Comparison of ENCODE assay signal across 19 cellular contexts in genomic region chr1:228334954-228335353, GRCh38.
DNase-seq lines count a peak whose midpoint lies in the region; ATAC-seq and TF ChIP-seq lines count a peak whose summit lies in the region.
"Had no signal": no experiment of that assay in that cellular context is flagged by ENCODE, and none has a peak within 500 bp of the region (broad histone marks: within the 10 kb centered on the region; RNA-seq: fewer than 3 reads in every experiment).

No MANE protein-coding gene starts in this region.

- no peaks in the 10 kb centered on the region for H3K4me1 ChIP-seq in RWPE2 (ENCODE audit: insufficient read depth, poor library complexity, severe bottlenecking)

- DNase-seq in activated CD8-positive, alpha-beta memory T cell treated with anti-CD3 and anti-CD28 coated beads, Interleukin-2, amount 50 U/mL, for 4 hours: peak; percentile 9
- no peak for DNase-seq in activated CD8-positive, alpha-beta memory T cell treated with anti-CD3 and anti-CD28 coated beads, Interleukin-2, amount 50 U/mL, for 48 hours
- peak; percentile 23 for DNase-seq in RWPE2 (ENCODE audit: low spot score)
- DNase-seq in left lobe of liver (ENCODE audit: low spot score): peak; percentile 22
- peak; percentile 61 for DNase-seq in posterior vena cava (ENCODE audit: low spot score)
- DNase-seq in NCI-H82 (lab: John Stamatoyannopoulos, UW): no peak
- no peak for DNase-seq in stimulated activated CD4-positive, alpha-beta T cell treated with anti-CD3 and anti-CD28 coated beads, Interleukin-15, amount 100 ng/mL, for 24 hours
- DNase-seq: 8988T, DND-41, GM23248, HCEC 1CT, KG1, NCI-H1105 treated with DMSO at 0.1 percent for 48 hours, NCI-H1694 treated with DMSO at 0.1 percent for 48 hours, NCI-H510A treated with DMSO at 0.1 percent for 48 hours, NCI-H774, PC-9 had no signal

- no peak for ATAC-seq in RWPE2 (ENCODE audit: low read depth)
- no peak for ATAC-seq in left lobe of liver
- ATAC-seq in GM21717 (IDR thresholded peaks at IDR 0.05; ENCODE audit: unreplicated experiment): no peak

- H3K27me3 ChIP-seq in RWPE2 (ENCODE audit: insufficient read depth, poor library complexity, severe bottlenecking): no peaks in the 10 kb centered on the region

- no peak overlapping the region for H3K4me3 ChIP-seq in RWPE2 (ENCODE audit: severe bottlenecking)
- H3K4me3 ChIP-seq: GM23248, PC-9 had no signal

- no peaks in the 10 kb centered on the region for H3K9me3 ChIP-seq in RWPE2 (ENCODE audit: severe bottlenecking)

- no peak for TF ChIP-seq CTCF in RWPE2 (IDR thresholded peaks at IDR 0.05; ENCODE audit: poor library complexity, severe bottlenecking)

- H3K27ac ChIP-seq in RWPE2 (ENCODE audit: poor library complexity, severe bottlenecking): no peak overlapping the region
- H3K27ac ChIP-seq: GM23248, PC-9, RWPE1 had no signal

- H3K36me3 ChIP-seq in RWPE2 (ENCODE audit: low read depth): no peaks in the 10 kb centered on the region

- intact Hi-C loops in posterior vena cava (cut with DNase I): no loop called here

Comparison
In these comparisons a context has a peak if more than half of its experiments do, and no peak if none do; other contexts are left out.
1. DNase-seq: peak in activated CD8-positive, alpha-beta memory T cell treated with anti-CD3 and anti-CD28 coated beads, Interleukin-2, amount 50 U/mL, for 4 hours (single experiment), RWPE2 (single experiment), left lobe of liver (single experiment) and posterior vena cava (single experiment); none in activated CD8-positive, alpha-beta memory T cell treated with anti-CD3 and anti-CD28 coated beads, Interleukin-2, amount 50 U/mL, for 48 hours (single experiment), NCI-H82 (single experiment) and stimulated activated CD4-positive, alpha-beta T cell treated with anti-CD3 and anti-CD28 coated beads, Interleukin-15, amount 100 ng/mL, for 24 hours (single experiment).